11 cellular contexts compared by ENCODE assay signal in the genomic region with DNA sequence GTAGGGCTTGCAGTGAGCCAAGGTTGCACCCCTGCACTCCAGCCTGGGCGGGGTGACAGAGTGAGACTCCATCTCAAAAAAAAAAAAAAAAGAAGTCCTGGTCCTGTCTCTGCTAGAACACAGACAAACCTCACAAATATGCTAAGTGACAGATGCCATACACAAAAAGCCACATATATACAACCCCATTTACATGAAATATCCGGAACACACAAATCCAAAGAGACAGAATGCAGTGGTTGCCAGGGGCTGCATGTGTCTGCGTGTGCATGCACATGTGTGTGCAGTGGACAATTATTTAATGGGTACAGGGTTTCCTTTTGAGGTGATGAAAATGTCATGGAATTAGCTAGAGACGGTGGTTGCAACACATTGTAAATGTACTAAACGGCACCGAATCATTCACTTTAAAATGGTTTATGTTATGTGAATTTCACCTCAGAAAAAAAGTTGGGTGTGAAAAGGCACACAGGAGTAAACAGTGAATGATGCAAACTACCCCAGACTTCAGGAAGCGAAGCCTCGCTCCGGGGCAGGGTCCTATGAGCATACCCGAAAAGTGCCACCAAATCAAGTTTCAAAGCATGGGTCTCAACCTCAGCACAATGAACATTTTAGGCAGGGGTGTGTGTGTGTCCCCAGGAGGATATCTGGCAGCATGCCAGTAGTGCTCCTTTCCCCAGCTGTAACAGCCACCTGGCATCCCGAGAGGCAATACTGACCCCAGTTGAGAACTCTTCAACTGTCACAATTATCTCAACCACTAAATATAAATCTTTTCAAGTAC. TPM values are rescaled to one million over a fixed set of nuclear protein-coding genes. Genes with fewer than 3 reads are reported as not detected.
DNase-seq lines count a peak whose midpoint lies in the region; ATAC-seq and TF ChIP-seq lines count a peak whose summit lies in the region.
"Had no signal": no experiment of that assay in that cellular context is flagged by ENCODE, and none has a peak within 500 bp of the region (broad histone marks: within the 10 kb centered on the region; RNA-seq: fewer than 3 reads in every experiment).

No MANE protein-coding gene starts in this region.

- peak overlapping the region; percentile 58 for H2AFZ ChIP-seq in trophoblast cell (ENCODE audit: insufficient read depth, low read length, poor library complexity)
- no peak overlapping the region for H2AFZ ChIP-seq in PC-3 (ENCODE audit: low read length)

- H3K4ac ChIP-seq in trophoblast cell (ENCODE audit: low read depth, low read length) (peak overlapping the region; percentile 93), mesendoderm (ENCODE audit: low read depth, low read length) (no peak overlapping the region)

- no peak overlapping the region for H4K12ac ChIP-seq in trophoblast cell (ENCODE audit: low read depth, low read length)

- no peak overlapping the region for H3K9ac ChIP-seq in trophoblast cell (ENCODE audit: low read length)
- no peak overlapping the region for H3K9ac ChIP-seq in PC-3 (ENCODE audit: low read length)
- no peak overlapping the region for H3K9ac ChIP-seq in mesendoderm (ENCODE audit: low read length)

- H3K23ac ChIP-seq in trophoblast cell (ENCODE audit: low read length) (no peak overlapping the region), mesendoderm (ENCODE audit: low read length) (no peak overlapping the region)

- no peak overlapping the region for H4K5ac ChIP-seq in mesendoderm (ENCODE audit: low read length)

- peaks cover 28% of the 10 kb centered on the region for H3K4me1 Mint-ChIP-seq in activated T-helper 2 cell treated with anti-CD3 and anti-CD28 coated beads, Interferon-gamma antibody, Interleukin-2, Interleukin-4, amounts not matched to agents 10 μg/mL and 5 μg/mL and 100 μg/mL, durations not matched to agents 14 hours and 24 hours and 36 hours (ENCODE audit: low read depth)

- H3K9me3 Mint-ChIP-seq in activated T-helper 2 cell treated with anti-CD3 and anti-CD28 coated beads, Interferon-gamma antibody, Interleukin-2, Interleukin-4, amounts not matched to agents 10 μg/mL and 5 μg/mL and 100 μg/mL, durations not matched to agents 14 hours and 24 hours and 36 hours: no peaks in the 10 kb centered on the region

- CTCF ChIA-PET in PC-3 (lab: Charles Lee): no interaction called here

- H3K4me3 Mint-ChIP-seq in activated T-helper 2 cell treated with anti-CD3 and anti-CD28 coated beads, Interferon-gamma antibody, Interleukin-2, Interleukin-4, amounts not matched to agents 10 μg/mL and 5 μg/mL and 100 μg/mL, durations not matched to agents 14 hours and 24 hours and 36 hours (ENCODE audit: low read depth): no peak overlapping the region

- no peaks in the 10 kb centered on the region for H3F3A ChIP-seq in PC-3 (ENCODE audit: low read length, unreplicated experiment)

- H3K27me3 Mint-ChIP-seq in activated T-helper 2 cell treated with anti-CD3 and anti-CD28 coated beads, Interferon-gamma antibody, Interleukin-2, Interleukin-4, amounts not matched to agents 10 μg/mL and 5 μg/mL and 100 μg/mL, durations not matched to agents 14 hours and 24 hours and 36 hours (ENCODE audit: low read depth): no peaks in the 10 kb centered on the region

- DNase-seq in NCI-H82 (lab: John Stamatoyannopoulos, UW): peak; percentile 71
- DNase-seq in NCI-H82 treated with DMSO at 0.1 percent for 48 hours (lab: John Stamatoyannopoulos, UW; ENCODE audit: unreplicated experiment): no peak
- DNase-seq in NCI-H1105 treated with DMSO at 0.1 percent for 48 hours (lab: John Stamatoyannopoulos, UW): peak; percentile 78
- DNase-seq in activated T-helper 2 cell treated with anti-CD3 and anti-CD28 coated beads, Interferon-gamma antibody, Interleukin-2, Interleukin-4, amounts not matched to agents 10 μg/mL and 5 μg/mL and 100 μg/mL, durations not matched to agents 14 hours and 24 hours and 36 hours (ENCODE audit: low spot score): no peak
- no peak for DNase-seq in trophoblast cell
- no peak for DNase-seq in stimulated activated CD8-positive, alpha-beta memory T cell treated with anti-CD3 and anti-CD28 coated beads, Interleukin-4, amount 100 ng/mL, for 48 hours
- no peak for DNase-seq in PC-3
- no peak for DNase-seq in mesendoderm
- DNase-seq: activated gamma-delta T cell; effector memory CD4-positive, alpha-beta T cell; SW 1271 had no signal

- H3K4me2 ChIP-seq in trophoblast cell (ENCODE audit: low read length) (no peak overlapping the region), PC-3 (ENCODE audit: low read length) (no peak overlapping the region), mesendoderm (ENCODE audit: low read length) (no peak overlapping the region)

- POLR2A ChIA-PET in PC-3 (lab: Charles Lee; ENCODE audit: unreplicated experiment): no interaction called here

- H3K79me2 ChIP-seq in trophoblast cell (ENCODE audit: control insufficient read depth, insufficient read depth, low read length, poor library complexity) (peaks cover 19% of the 10 kb centered on the region), PC-3 (ENCODE audit: low read length) (peaks cover 94% of the 10 kb centered on the region), mesendoderm (ENCODE audit: control insufficient read depth, insufficient read depth, low read length) (peaks cover 78% of the 10 kb centered on the region)

- H2BK120ac ChIP-seq in trophoblast cell (ENCODE audit: insufficient read depth, low read length, poor library complexity) (no peak overlapping the region), mesendoderm (ENCODE audit: low read depth, low read length) (no peak overlapping the region)

- BruUV-seq in PC-3 (replicated peaks; lab: Mats Ljungman, UMichigan): no TSS peak

- peaks cover 58% of the 10 kb centered on the region for H4K20me1 ChIP-seq in PC-3 (ENCODE audit: low read length)

- H3K9me2 ChIP-seq in PC-3 (replicated peaks; ENCODE audit: low read length): no peaks in the 10 kb centered on the region

- H3K27ac Mint-ChIP-seq in activated T-helper 2 cell treated with anti-CD3 and anti-CD28 coated beads, Interferon-gamma antibody, Interleukin-2, Interleukin-4, amounts not matched to agents 10 μg/mL and 5 μg/mL and 100 μg/mL, durations not matched to agents 14 hours and 24 hours and 36 hours: peak overlapping the region; percentile 52

- no peaks in the 10 kb centered on the region for H3K9me3 ChIP-seq in trophoblast cell (ENCODE audit: insufficient read depth, low read depth, low read length)
- H3K9me3 ChIP-seq in PC-3 (ENCODE audit: low read length): no peaks in the 10 kb centered on the region

- H3K36me3 ChIP-seq in trophoblast cell (ENCODE audit: control insufficient read depth in 1 of 2, insufficient read depth in 2 of 2, low read length in 2 of 2) (peaks cover 7 to 11% of the 10 kb centered on the region in 2 experiments), PC-3 (ENCODE audit: low read depth, low read length) (peaks cover 17% of the 10 kb centered on the region; the same call in 1 of the 2 replicates), mesendoderm (ENCODE audit: control insufficient read depth, insufficient read depth, low read length) (no peaks in the 10 kb centered on the region)

- H2BK15ac ChIP-seq in mesendoderm (replicated peaks; ENCODE audit: low read depth): no peak overlapping the region

- no peak overlapping the region for H2AK5ac ChIP-seq in trophoblast cell (ENCODE audit: low read length)
- H2AK5ac ChIP-seq in mesendoderm (ENCODE audit: low read length): no peak overlapping the region

- H3K4me3 ChIP-seq in trophoblast cell (ENCODE audit: low read depth, low read length) (no peak overlapping the region), PC-3 (ENCODE audit: low read length) (no peak overlapping the region), mesendoderm (ENCODE audit: low read length) (no peak overlapping the region)

- intact Hi-C loops in activated T-helper 2 cell treated with anti-CD3 and anti-CD28 coated beads, Interferon-gamma antibody, Interleukin-2, Interleukin-4, amounts not matched to agents 10 μg/mL and 5 μg/mL and 100 μg/mL, durations not matched to agents 14 hours and 24 hours and 36 hours (cut with micrococcal nuclease): no loop called here
- intact Hi-C loops in PC-3 (cut with micrococcal nuclease): no loop called here

- no peak overlapping the region for H3K56ac ChIP-seq in mesendoderm (ENCODE audit: low read length)

- H4K8ac ChIP-seq in trophoblast cell (ENCODE audit: low read depth, low read length) (no peak overlapping the region), mesendoderm (ENCODE audit: low read depth, low read length) (no peak overlapping the region)

- H2BK12ac ChIP-seq in trophoblast cell (ENCODE audit: low read length): no peak overlapping the region

- H3K79me1 ChIP-seq in trophoblast cell (ENCODE audit: low read length) (no peaks in the 10 kb centered on the region), mesendoderm (ENCODE audit: low read length) (peaks cover 14% of the 10 kb centered on the region)

- no CpG with 5 or more reads among the region's 11 CpGs for WGBS in trophoblast cell (ENCODE audit: extremely low coverage, insufficient coverage, insufficient read length)
- no CpG with 5 or more reads among the region's 11 CpGs for WGBS in mesendoderm (ENCODE audit: extremely low coverage, insufficient coverage, low lambda C conversion rate)

- H2BK5ac ChIP-seq in trophoblast cell (ENCODE audit: low read depth, low read length, poor library complexity) (no peak overlapping the region), mesendoderm (ENCODE audit: low read length) (no peak overlapping the region)

- H3K27ac ChIP-seq in trophoblast cell (ENCODE audit: low read depth, low read length) (no peak overlapping the region), PC-3 (ENCODE audit: low read length) (no peak overlapping the region), mesendoderm (ENCODE audit: low read depth, low read length) (no peak overlapping the region)

- peaks cover 43% of the 10 kb centered on the region for H3K36me3 Mint-ChIP-seq in activated T-helper 2 cell treated with anti-CD3 and anti-CD28 coated beads, Interferon-gamma antibody, Interleukin-2, Interleukin-4, amounts not matched to agents 10 μg/mL and 5 μg/mL and 100 μg/mL, durations not matched to agents 14 hours and 24 hours and 36 hours (ENCODE audit: low read depth)

- no peak overlapping the region for H4K91ac ChIP-seq in trophoblast cell (ENCODE audit: low read depth, low read length)

- H3K27me3 ChIP-seq in trophoblast cell (ENCODE audit: insufficient read depth, low read length) (no peaks in the 10 kb centered on the region), PC-3 (ENCODE audit: low read length) (no peaks in the 10 kb centered on the region), mesendoderm (ENCODE audit: insufficient read depth, low read length, poor library complexity) (no peaks in the 10 kb centered on the region)

- peaks cover 0 to 4% of the 10 kb centered on the region in 2 experiments for H3K4me1 ChIP-seq in trophoblast cell (ENCODE audit: control insufficient read depth in 1 of 2, insufficient read depth in 2 of 2, low read length in 2 of 2)
- no peaks in the 10 kb centered on the region for H3K4me1 ChIP-seq in PC-3 (ENCODE audit: insufficient read depth, low read length)
- H3K4me1 ChIP-seq in mesendoderm (ENCODE audit: control insufficient read depth, low read depth, low read length): no peaks in the 10 kb centered on the region

- no peak overlapping the region for H3K18ac ChIP-seq in trophoblast cell (ENCODE audit: low read length)
- no peak overlapping the region for H3K18ac ChIP-seq in mesendoderm (ENCODE audit: low read length)

- TF ChIP-seq CTCF in PC-3 (conservative IDR thresholded peaks at IDR 0.05; ENCODE audit: low read depth, low read length): no peak

- H3K14ac ChIP-seq in trophoblast cell (ENCODE audit: low read length): no peak overlapping the region

- no peak for ATAC-seq in PC-3

RNA-seq across cellular contexts. Expression of a gene that starts 48.3 kb away (rescaled TPM):
- total RNA-seq in activated T-helper 2 cell treated with anti-CD3 and anti-CD28 coated beads, Interferon-gamma antibody, Interleukin-2, Interleukin-4, amounts not matched to agents 10 μg/mL and 5 μg/mL and 100 μg/mL, durations not matched to agents 14 hours and 24 hours and 36 hours: 452 and 471 TPM in 2 replicates
- 211 and 220 TPM in 2 replicates for polyA plus RNA-seq in trophoblast cell (2013)
- total RNA-seq in PC-3 (2014; rRNA removed): 125 and 171 TPM in 2 replicates
- polyA plus RNA-seq in mesendoderm (2013, experiment 1 of 2): 227 TPM
- 228 TPM for polyA plus RNA-seq in mesendoderm (2013, experiment 2 of 2)

Comparison
In these comparisons a context has a peak if more than half of its experiments do, and no peak if none do; other contexts are left out.
1. DNase-seq: peak in NCI-H82 (single experiment) and NCI-H1105 treated with DMSO at 0.1 percent for 48 hours (single experiment); none in NCI-H82 treated with DMSO at 0.1 percent for 48 hours (single experiment), activated T-helper 2 cell treated with anti-CD3 and anti-CD28 coated beads, Interferon-gamma antibody, Interleukin-2, Interleukin-4, amounts not matched to agents 10 μg/mL and 5 μg/mL and 100 μg/mL, durations not matched to agents 14 hours and 24 hours and 36 hours (single experiment), trophoblast cell (0 of 2), stimulated activated CD8-positive, alpha-beta memory T cell treated with anti-CD3 and anti-CD28 coated beads, Interleukin-4, amount 100 ng/mL, for 48 hours (single experiment), PC-3 (single experiment) and mesendoderm (single experiment).